21 cellular contexts compared by ENCODE assay signal in the genomic region with DNA sequence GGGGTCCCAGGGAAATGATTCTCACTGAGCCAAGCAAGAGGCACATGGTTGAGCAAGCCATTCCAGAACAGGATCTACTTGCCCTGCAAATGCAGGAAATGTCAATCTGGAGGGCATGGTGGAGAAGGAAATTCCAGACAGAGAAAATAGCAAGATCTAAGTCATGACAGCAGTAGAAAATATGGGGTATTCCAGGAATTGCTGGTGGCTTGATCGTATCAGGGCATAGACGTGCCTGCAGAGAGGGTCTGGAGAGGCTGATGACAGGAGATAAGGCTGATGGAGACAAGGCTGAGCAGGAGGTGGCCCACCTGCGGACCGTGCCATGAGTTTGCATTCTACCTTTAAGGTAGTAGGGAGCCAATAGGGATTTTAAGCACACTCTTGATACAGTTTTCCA.
"Had no signal": no experiment of that assay in that cellular context is flagged by ENCODE, and none has a peak within 500 bp of the region (broad histone marks: within the 10 kb centered on the region; RNA-seq: fewer than 3 reads in every experiment).

No MANE protein-coding gene starts in this region.

- H2AFZ ChIP-seq: hepatocyte had no signal

- H3K27me3 ChIP-seq: colonic mucosa, right lobe of liver had no signal

- H3K4me1 ChIP-seq: colonic mucosa, foreskin keratinocyte, psoas muscle, right lobe of liver, tibial artery had no signal

- DNase-seq: colonic mucosa; effector CD4-positive, alpha-beta T cell; endodermal cell; erythroblast; head of caudate nucleus; left ventricle myocardium inferior; lower lobe of right lung; mucosa of descending colon; naive thymus-derived CD8-positive, alpha-beta T cell; psoas muscle; retina; right lobe of liver; stimulated activated CD4-positive, alpha-beta T cell treated with anti-CD3 and anti-CD28 coated beads, Interleukin-4, amount 100 ng/mL, for 1 hour; tibial artery had no signal

- H3K9me3 Mint-ChIP-seq: endodermal cell; memory B cell; naive thymus-derived CD8-positive, alpha-beta T cell; stimulated activated memory B cell treated with anti-CD40 and anti-IgM and Interleukin-4, amounts not matched to agents 10 μg/mL and 1 μg/mL and 100 μg/mL, for 72 hours; stimulated activated naive CD8-positive, alpha-beta T cell treated with anti-CD3 and anti-CD28 coated beads, Interleukin-15, Interleukin-2, amounts not matched to agents 100 ng/mL and 50 ng/mL, for 24 hours had no signal

- H3K36me3 ChIP-seq: colonic mucosa, left ventricle myocardium inferior, lower lobe of right lung, neutrophil, right lobe of liver, tibial artery had no signal

- H3K27ac Mint-ChIP-seq: endodermal cell; memory B cell; naive thymus-derived CD8-positive, alpha-beta T cell; stimulated activated memory B cell treated with anti-CD40 and anti-IgM and Interleukin-4, amounts not matched to agents 10 μg/mL and 1 μg/mL and 100 μg/mL, for 72 hours; stimulated activated naive CD8-positive, alpha-beta T cell treated with anti-CD3 and anti-CD28 coated beads, Interleukin-15, Interleukin-2, amounts not matched to agents 100 ng/mL and 50 ng/mL, for 24 hours had no signal

- H3K27ac ChIP-seq: colonic mucosa, foreskin keratinocyte, hepatocyte, left ventricle myocardium inferior, lower lobe of right lung, neutrophil, psoas muscle, right lobe of liver, tibial artery had no signal

- H3K79me2 ChIP-seq: hepatocyte had no signal

- H3K27me3 Mint-ChIP-seq: stimulated activated naive CD8-positive, alpha-beta T cell treated with anti-CD3 and anti-CD28 coated beads, Interleukin-15, Interleukin-2, amounts not matched to agents 100 ng/mL and 50 ng/mL, for 24 hours had no signal

- H3K9me3 ChIP-seq: colonic mucosa, left ventricle myocardium inferior, lower lobe of right lung, mucosa of descending colon, neutrophil, psoas muscle, right lobe of liver, tibial artery had no signal

- H3K4me2 ChIP-seq: hepatocyte had no signal

- FAIRE-seq: endothelial cell of umbilical vein had no signal

- H3K36me3 Mint-ChIP-seq: memory B cell; naive thymus-derived CD8-positive, alpha-beta T cell; stimulated activated memory B cell treated with anti-CD40 and anti-IgM and Interleukin-4, amounts not matched to agents 10 μg/mL and 1 μg/mL and 100 μg/mL, for 72 hours had no signal

- H3K4me3 ChIP-seq: colonic mucosa, hepatocyte, left ventricle myocardium inferior, lower lobe of right lung, mucosa of descending colon, psoas muscle, right lobe of liver, tibial artery had no signal

- H3K4me3 Mint-ChIP-seq: endodermal cell; memory B cell; naive thymus-derived CD8-positive, alpha-beta T cell; stimulated activated memory B cell treated with anti-CD40 and anti-IgM and Interleukin-4, amounts not matched to agents 10 μg/mL and 1 μg/mL and 100 μg/mL, for 72 hours; stimulated activated naive CD8-positive, alpha-beta T cell treated with anti-CD3 and anti-CD28 coated beads, Interleukin-15, Interleukin-2, amounts not matched to agents 100 ng/mL and 50 ng/mL, for 24 hours had no signal
